In genomic region chr4:108051343-108051742, GRCh38 we compare ENCODE assay signal across 19 cellular contexts.
DNase-seq lines count a peak whose midpoint lies in the region; ATAC-seq lines count a peak whose summit lies in the region.
"Had no signal": no experiment of that assay in that cellular context is flagged by ENCODE, and none has a peak within 500 bp of the region (broad histone marks: within the 10 kb centered on the region; RNA-seq: fewer than 3 reads in every experiment).

No MANE protein-coding gene starts in this region.

- H3K27me3 Mint-ChIP-seq in activated CD4-positive, alpha-beta memory T cell treated with anti-CD3 and anti-CD28 coated beads for 36 hours: no peaks in the 10 kb centered on the region
- no peaks in the 10 kb centered on the region for H3K27me3 Mint-ChIP-seq in activated CD4-positive, alpha-beta memory T cell treated with anti-CD3 and anti-CD28 coated beads, Interleukin-2, amount 10 ng/mL, durations not matched to agents 7 days and 5 days
- H3K27me3 Mint-ChIP-seq in activated naive CD8-positive, alpha-beta T cell treated with anti-CD3 and anti-CD28 coated beads, Interleukin-2, amount 10 ng/mL, durations not matched to agents 7 days and 5 days: no peaks in the 10 kb centered on the region
- H3K27me3 Mint-ChIP-seq: memory B cell; natural killer cell treated with Interleukin-12 subunit alpha and Interleukin-12 subunit beta and Interleukin-15 and Interleukin-18, amount 100 ng/mL, for 72 hours had no signal

- H3K4me3 Mint-ChIP-seq in activated CD4-positive, alpha-beta memory T cell treated with anti-CD3 and anti-CD28 coated beads for 36 hours: no peak overlapping the region
- H3K4me3 Mint-ChIP-seq in activated CD4-positive, alpha-beta memory T cell treated with anti-CD3 and anti-CD28 coated beads, Interleukin-2, amount 10 ng/mL, durations not matched to agents 7 days and 5 days: no peak overlapping the region
- peak overlapping the region; percentile 89 for H3K4me3 Mint-ChIP-seq in activated naive CD8-positive, alpha-beta T cell treated with anti-CD3 and anti-CD28 coated beads, Interleukin-2, amount 10 ng/mL, durations not matched to agents 7 days and 5 days
- H3K4me3 Mint-ChIP-seq: CD14-positive monocyte; memory B cell; natural killer cell treated with Interleukin-12 subunit alpha and Interleukin-12 subunit beta and Interleukin-15 and Interleukin-18, amount 100 ng/mL, for 72 hours had no signal

- no peak for ATAC-seq in activated naive CD8-positive, alpha-beta T cell treated with anti-CD3 and anti-CD28 coated beads, Interleukin-2, amount 10 ng/mL, durations not matched to agents 7 days and 5 days (ENCODE audit: low read depth)
- ATAC-seq in sciatic nerve (peak; percentile 81), HG02840 (IDR thresholded peaks at IDR 0.05; ENCODE audit: low FRiP score, unreplicated experiment) (no peak), GM18909 (IDR thresholded peaks at IDR 0.05; ENCODE audit: poor library complexity, unreplicated experiment) (no peak)
- ATAC-seq: gastrocnemius medialis had no signal

- peaks cover 44% of the 10 kb centered on the region for H3K36me3 Mint-ChIP-seq in activated CD4-positive, alpha-beta memory T cell treated with anti-CD3 and anti-CD28 coated beads for 36 hours
- peaks cover 52% of the 10 kb centered on the region for H3K36me3 Mint-ChIP-seq in activated CD4-positive, alpha-beta memory T cell treated with anti-CD3 and anti-CD28 coated beads, Interleukin-2, amount 10 ng/mL, durations not matched to agents 7 days and 5 days (ENCODE audit: low read depth)
- H3K36me3 Mint-ChIP-seq in activated naive CD8-positive, alpha-beta T cell treated with anti-CD3 and anti-CD28 coated beads, Interleukin-2, amount 10 ng/mL, durations not matched to agents 7 days and 5 days: peaks cover 50% of the 10 kb centered on the region
- H3K36me3 Mint-ChIP-seq: CD14-positive monocyte; memory B cell; natural killer cell treated with Interleukin-12 subunit alpha and Interleukin-12 subunit beta and Interleukin-15 and Interleukin-18, amount 100 ng/mL, for 72 hours had no signal

- DNase-seq in activated CD4-positive, alpha-beta memory T cell treated with anti-CD3 and anti-CD28 coated beads for 36 hours: no peak
- no peak for DNase-seq in activated CD4-positive, alpha-beta memory T cell treated with anti-CD3 and anti-CD28 coated beads, Interleukin-2, amount 10 ng/mL, durations not matched to agents 7 days and 5 days
- peak; percentile 66 for DNase-seq in Jurkat, Clone E6-1 (ENCODE audit: low read depth, low spot score)
- DNase-seq in activated naive CD8-positive, alpha-beta T cell treated with anti-CD3 and anti-CD28 coated beads, Interleukin-2, amount 10 ng/mL, durations not matched to agents 7 days and 5 days: peak; percentile 54
- DNase-seq in sciatic nerve (ENCODE audit: low spot score): no peak
- no peak for DNase-seq in 8988T
- DNase-seq: dorsolateral prefrontal cortex; gastrocnemius medialis; HCEC 1CT; NCI-H1417 treated with DMSO at 0.1 percent for 48 hours; NCI-H526 treated with DMSO at 0.1 percent for 48 hours; stimulated activated CD4-positive, alpha-beta T cell treated with anti-CD3 and anti-CD28 coated beads, Interleukin-2, amount 100 ng/mL, for 48 hours; WERI-Rb-1 had no signal

- H3K9me3 Mint-ChIP-seq in activated CD4-positive, alpha-beta memory T cell treated with anti-CD3 and anti-CD28 coated beads for 36 hours: no peaks in the 10 kb centered on the region
- H3K9me3 Mint-ChIP-seq in activated CD4-positive, alpha-beta memory T cell treated with anti-CD3 and anti-CD28 coated beads, Interleukin-2, amount 10 ng/mL, durations not matched to agents 7 days and 5 days: no peaks in the 10 kb centered on the region
- no peaks in the 10 kb centered on the region for H3K9me3 Mint-ChIP-seq in activated naive CD8-positive, alpha-beta T cell treated with anti-CD3 and anti-CD28 coated beads, Interleukin-2, amount 10 ng/mL, durations not matched to agents 7 days and 5 days
- H3K9me3 Mint-ChIP-seq: memory B cell; natural killer cell treated with Interleukin-12 subunit alpha and Interleukin-12 subunit beta and Interleukin-15 and Interleukin-18, amount 100 ng/mL, for 72 hours had no signal

- POLR2A ChIA-PET in activated CD4-positive, alpha-beta memory T cell treated with anti-CD3 and anti-CD28 coated beads for 36 hours (lab: Charles Lee): no interaction called here
- POLR2A ChIA-PET in activated CD4-positive, alpha-beta memory T cell treated with anti-CD3 and anti-CD28 coated beads, Interleukin-2, amount 10 ng/mL, durations not matched to agents 7 days and 5 days (lab: Charles Lee): no interaction called here
- POLR2A ChIA-PET in activated naive CD8-positive, alpha-beta T cell treated with anti-CD3 and anti-CD28 coated beads, Interleukin-2, amount 10 ng/mL, durations not matched to agents 7 days and 5 days (lab: Charles Lee): interaction anchor here (1.3 to 1.9 kb wide), 2 partner anchors 8 to 16 kb away, joined by 4 to 7 read pairs; no protein-coding TSS in a partner anchor

- H3K4me1 Mint-ChIP-seq in activated CD4-positive, alpha-beta memory T cell treated with anti-CD3 and anti-CD28 coated beads for 36 hours (ENCODE audit: low read depth): peaks cover 76% of the 10 kb centered on the region
- peaks cover 38% of the 10 kb centered on the region for H3K4me1 Mint-ChIP-seq in activated CD4-positive, alpha-beta memory T cell treated with anti-CD3 and anti-CD28 coated beads, Interleukin-2, amount 10 ng/mL, durations not matched to agents 7 days and 5 days
- peaks cover 69% of the 10 kb centered on the region for H3K4me1 Mint-ChIP-seq in activated naive CD8-positive, alpha-beta T cell treated with anti-CD3 and anti-CD28 coated beads, Interleukin-2, amount 10 ng/mL, durations not matched to agents 7 days and 5 days
- H3K4me1 Mint-ChIP-seq: CD14-positive monocyte, memory B cell had no signal

- intact Hi-C loops in activated CD4-positive, alpha-beta memory T cell treated with anti-CD3 and anti-CD28 coated beads for 36 hours (cut with micrococcal nuclease): no loop called here
- intact Hi-C loops in sciatic nerve (cut with DNase I): no loop called here

- H3K4me3 ChIP-seq in Jurkat, Clone E6-1 (ENCODE audit: low read length): no peak overlapping the region
- H3K4me3 ChIP-seq: dorsolateral prefrontal cortex, gastrocnemius medialis, skin epidermis had no signal

- peak overlapping the region; percentile 96 for H3K27ac Mint-ChIP-seq in activated CD4-positive, alpha-beta memory T cell treated with anti-CD3 and anti-CD28 coated beads for 36 hours
- no peak overlapping the region for H3K27ac Mint-ChIP-seq in activated CD4-positive, alpha-beta memory T cell treated with anti-CD3 and anti-CD28 coated beads, Interleukin-2, amount 10 ng/mL, durations not matched to agents 7 days and 5 days
- peak overlapping the region; percentile 93 for H3K27ac Mint-ChIP-seq in activated naive CD8-positive, alpha-beta T cell treated with anti-CD3 and anti-CD28 coated beads, Interleukin-2, amount 10 ng/mL, durations not matched to agents 7 days and 5 days
- H3K27ac Mint-ChIP-seq: CD14-positive monocyte; memory B cell; natural killer cell treated with Interleukin-12 subunit alpha and Interleukin-12 subunit beta and Interleukin-15 and Interleukin-18, amount 100 ng/mL, for 72 hours had no signal

- CTCF ChIA-PET in activated CD4-positive, alpha-beta memory T cell treated with anti-CD3 and anti-CD28 coated beads for 36 hours (lab: Charles Lee): interaction anchor here (1.3 kb wide), 1 partner anchor 21 kb away, joined by 7 read pairs; no protein-coding TSS in a partner anchor
- CTCF ChIA-PET in activated CD4-positive, alpha-beta memory T cell treated with anti-CD3 and anti-CD28 coated beads, Interleukin-2, amount 10 ng/mL, durations not matched to agents 7 days and 5 days (lab: Charles Lee): no interaction called here

Comparison
In these comparisons a context has a peak if more than half of its experiments do, and no peak if none do; other contexts are left out.
1. DNase-seq: peak in Jurkat, Clone E6-1 (single experiment) and activated naive CD8-positive, alpha-beta T cell treated with anti-CD3 and anti-CD28 coated beads, Interleukin-2, amount 10 ng/mL, durations not matched to agents 7 days and 5 days (single experiment); none in activated CD4-positive, alpha-beta memory T cell treated with anti-CD3 and anti-CD28 coated beads for 36 hours (single experiment), activated CD4-positive, alpha-beta memory T cell treated with anti-CD3 and anti-CD28 coated beads, Interleukin-2, amount 10 ng/mL, durations not matched to agents 7 days and 5 days (single experiment), sciatic nerve (single experiment) and 8988T (single experiment).